ENCODE assay signal across 21 cellular contexts in the genomic region with DNA sequence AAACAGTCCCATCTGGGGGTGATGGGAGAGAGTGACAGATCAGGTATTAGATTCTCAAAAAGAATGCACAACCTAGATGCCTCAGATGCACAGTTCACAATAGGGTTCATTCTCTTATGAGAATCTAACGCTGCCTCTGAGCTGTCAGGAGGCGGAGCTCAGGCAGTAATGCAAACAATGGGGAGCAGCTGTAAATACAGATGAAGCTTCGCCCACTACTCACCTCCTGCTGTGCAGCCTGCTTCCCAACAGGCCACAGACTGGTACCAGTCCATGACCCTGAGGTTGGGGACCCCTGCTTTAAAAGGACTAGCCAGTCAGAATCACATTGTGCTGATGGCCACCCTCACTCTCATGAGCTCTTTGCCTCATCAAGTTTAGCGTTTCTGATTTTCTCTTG.
DNase-seq lines count a peak whose midpoint lies in the region; ATAC-seq and TF ChIP-seq lines count a peak whose summit lies in the region.
"Had no signal": no experiment of that assay in that cellular context is flagged by ENCODE, and none has a peak within 500 bp of the region (broad histone marks: within the 10 kb centered on the region; RNA-seq: fewer than 3 reads in every experiment).

No MANE protein-coding gene starts in this region.

- TF ChIP-seq POLR2A in IMR-90 (IDR thresholded peaks at IDR 0.05; ENCODE audit: low read depth, low read length), result no peak
- no peak for TF ChIP-seq POLR2A in transverse colon (IDR thresholded peaks at IDR 0.05)

- no peak overlapping the region for H2AK9ac ChIP-seq in IMR-90 (replicated peaks; ENCODE audit: low read depth, low read length, poor library complexity)

- no TSS peak for BruUV-seq in IMR-90 (replicated peaks; lab: Mats Ljungman, UMichigan)

- H2BK15ac ChIP-seq in IMR-90 (ENCODE audit: low read depth, low read length), result no peak overlapping the region

- H3K4me1 ChIP-seq in IMR-90 (ENCODE audit: control insufficient read depth, insufficient read depth, low read length) (peaks cover 3% of the 10 kb centered on the region; the same call in 1 of the 2 replicates), endodermal cell (ENCODE audit: control insufficient read depth, insufficient read depth, low read length) (peaks cover 7% of the 10 kb centered on the region), transverse colon (no peaks in the 10 kb centered on the region)
- H3K4me1 ChIP-seq: esophagus squamous epithelium, left ventricle myocardium inferior, suprapubic skin had no signal

- H2AFZ ChIP-seq in IMR-90 (replicated peaks; ENCODE audit: low read length, poor library complexity), result peak overlapping the region; percentile 64

- H3K4me2 ChIP-seq in IMR-90 (ENCODE audit: low read depth, low read length), result no peak overlapping the region

- H3K9me3 Mint-ChIP-seq in endodermal cell (no peaks in the 10 kb centered on the region), osteocyte (ENCODE audit: unreplicated experiment) (no peaks in the 10 kb centered on the region)
- H3K9me3 Mint-ChIP-seq: T-helper 1 cell treated with Interleukin-12 subunit alpha and Interleukin-12 subunit beta and Interleukin-4 antibody, amounts not matched to agents 30 μg/mL and 1 μg/mL, for 36 hours had no signal

- no peak for TF ChIP-seq RAD21 in IMR-90 (IDR thresholded peaks at IDR 0.05; ENCODE audit: low read length)

- no peak overlapping the region for H3K4me3 Mint-ChIP-seq in endodermal cell
- no peak overlapping the region for H3K4me3 Mint-ChIP-seq in osteocyte (ENCODE audit: unreplicated experiment)
- H3K4me3 Mint-ChIP-seq: T-helper 1 cell treated with Interleukin-12 subunit alpha and Interleukin-12 subunit beta and Interleukin-4 antibody, amounts not matched to agents 30 μg/mL and 1 μg/mL, for 36 hours had no signal

- peaks cover 10% of the 10 kb centered on the region for H3K4me1 Mint-ChIP-seq in endodermal cell
- H3K4me1 Mint-ChIP-seq in osteocyte (ENCODE audit: unreplicated experiment), result peaks cover 18% of the 10 kb centered on the region

- peaks cover 3% of the 10 kb centered on the region; the same call in 1 of the 2 replicates for H3K9me1 ChIP-seq in IMR-90 (ENCODE audit: insufficient read depth, low read length)

- H3K23ac ChIP-seq in IMR-90 (ENCODE audit: low read depth, low read length), result no peak overlapping the region

- no peaks in the 10 kb centered on the region for H4K20me1 ChIP-seq in IMR-90 (ENCODE audit: insufficient read depth, low read length)

- H2BK20ac ChIP-seq in IMR-90 (ENCODE audit: low read depth, low read length), result no peak overlapping the region

- no peak overlapping the region for H2BK5ac ChIP-seq in IMR-90 (ENCODE audit: low read depth, low read length, poor library complexity, severe bottlenecking)

- peak; percentile 36 for DNase-seq in COLO668 (lab: John Stamatoyannopoulos, UW; ENCODE audit: unreplicated experiment)
- DNase-seq in IMR-90, result peak; percentile 12
- peak; percentile 84 for DNase-seq in NCI-H748 (lab: John Stamatoyannopoulos, UW; ENCODE audit: unreplicated experiment)
- peak; percentile 66 for DNase-seq in endodermal cell
- no peak for DNase-seq in osteocyte (ENCODE audit: extremely low spot score, unreplicated experiment)
- DNase-seq in transverse colon, result no peak
- DNase-seq in NCI-H1436 (lab: John Stamatoyannopoulos, UW), result no peak
- DNase-seq: activated CD4-positive, alpha-beta T cell treated with anti-CD3 and anti-CD28 coated beads, Interleukin-2, amount 50 U/mL, for 48 hours; activated naive CD4-positive, alpha-beta T cell treated with Interleukin-2 at 50 U/mL for 16 hours; cerebellar nuclear complex; DMS79; effector CD8-positive, alpha-beta T cell; esophagus squamous epithelium; KG1; left ventricle myocardium inferior; NCI-H1048; NCI-H2171 treated with DMSO at 0.1 percent for 48 hours had no signal

- WGBS in IMR-90 (ENCODE audit: extremely low coverage in 2 of 2, insufficient read length in 1 of 2), 2 experiments, result no CpG with 5 or more reads among the region's 4 CpGs
- WGBS in endodermal cell (ENCODE audit: insufficient coverage in 1 of 2, insufficient read length in 1 of 2), 2 experiments, result 40 to 64% methylated on average over 2 to 4 of the region's 4 CpGs
- 52 to 60% methylated on average over 2 to 4 of the region's 4 CpGs for WGBS in transverse colon (ENCODE audit: low coverage in 1 of 2), 2 donors

- TF ChIP-seq EP300 in transverse colon (IDR thresholded peaks at IDR 0.05; ENCODE audit: low read depth), result no peak

- CTCF ChIA-PET in IMR-90 (lab: Yijun Ruan, JAX), result no interaction called here

- no peak overlapping the region for H3K4ac ChIP-seq in IMR-90 (ENCODE audit: low read depth, low read length)

- H3K9me3 ChIP-seq in IMR-90 (ENCODE audit: control insufficient read depth, insufficient read depth, low read length) (no peaks in the 10 kb centered on the region), endodermal cell (ENCODE audit: control insufficient read depth, low read length) (no peaks in the 10 kb centered on the region), transverse colon (no peaks in the 10 kb centered on the region)
- H3K9me3 ChIP-seq: esophagus squamous epithelium, left ventricle myocardium inferior, suprapubic skin had no signal

- H3K27ac ChIP-seq in IMR-90 (ENCODE audit: insufficient read depth, low read length) (no peak overlapping the region), endodermal cell (ENCODE audit: low read depth, low read length) (no peak overlapping the region), transverse colon (no peak overlapping the region)
- H3K27ac ChIP-seq: C4-2B, esophagus squamous epithelium, left ventricle myocardium inferior, suprapubic skin had no signal

- H3K36me3 Mint-ChIP-seq in endodermal cell (ENCODE audit: low read depth) (no peaks in the 10 kb centered on the region), osteocyte (ENCODE audit: unreplicated experiment) (peaks cover 3% of the 10 kb centered on the region)

- POLR2A ChIA-PET in IMR-90 (lab: Charles Lee; ENCODE audit: unreplicated experiment), result no interaction called here

- no peak overlapping the region for H4K91ac ChIP-seq in IMR-90 (ENCODE audit: insufficient read depth, low read depth, low read length)

- H3K27me3 Mint-ChIP-seq in endodermal cell (ENCODE audit: insufficient read depth) (no peaks in the 10 kb centered on the region), osteocyte (ENCODE audit: unreplicated experiment) (no peaks in the 10 kb centered on the region)

- H3K14ac ChIP-seq in IMR-90 (replicated peaks; ENCODE audit: low read depth, low read length), result no peak overlapping the region; the same call in 1 of the 2 replicates

- no peak overlapping the region for H4K5ac ChIP-seq in IMR-90 (ENCODE audit: low read depth, low read length)

- no peak overlapping the region for H3K56ac ChIP-seq in IMR-90 (ENCODE audit: extremely low read depth, insufficient read depth, low read length)

- no peak overlapping the region for H4K8ac ChIP-seq in IMR-90 (ENCODE audit: low read depth in 2 of 2, low read length in 2 of 2)

- H3K79me1 ChIP-seq in IMR-90 (ENCODE audit: low read depth in 1 of 2, low read length in 2 of 2), result no peaks in the 10 kb centered on the region

- no peak overlapping the region for H3K27ac Mint-ChIP-seq in endodermal cell
- no peak overlapping the region for H3K27ac Mint-ChIP-seq in osteocyte (ENCODE audit: unreplicated experiment)
- H3K27ac Mint-ChIP-seq: T-helper 1 cell treated with Interleukin-12 subunit alpha and Interleukin-12 subunit beta and Interleukin-4 antibody, amounts not matched to agents 30 μg/mL and 1 μg/mL, for 36 hours had no signal

- no peak overlapping the region for H3K18ac ChIP-seq in IMR-90 (ENCODE audit: low read depth, low read length)

- ATAC-seq in IMR-90 (ENCODE audit: low read depth), result peak; percentile 54
- ATAC-seq in GM21390 (IDR thresholded peaks at IDR 0.05; ENCODE audit: unreplicated experiment), result no peak

- intact Hi-C loops in IMR-90 (cut with micrococcal nuclease) (no loop called here), transverse colon (cut with DNase I; ENCODE audit: low total_unique reads) (no loop called here)

- no peak overlapping the region for H3K9ac ChIP-seq in IMR-90 (ENCODE audit: low read depth, low read length)
- H3K9ac ChIP-seq in endodermal cell (ENCODE audit: extremely low read depth, low read length, poor library complexity, severe bottlenecking), result no peak overlapping the region

- TF ChIP-seq CTCF in IMR-90 (conservative IDR thresholded peaks at IDR 0.05; ENCODE audit: low read depth, low read length), result no peak
- TF ChIP-seq CTCF in endodermal cell (conservative IDR thresholded peaks at IDR 0.05), result no peak
- no peak for TF ChIP-seq CTCF in osteocyte (IDR thresholded peaks at IDR 0.05)
- TF ChIP-seq CTCF in transverse colon (IDR thresholded peaks at IDR 0.05), result no peak

- H3K36me3 ChIP-seq in IMR-90 (ENCODE audit: control insufficient read depth, insufficient read depth, low read length), result no peaks in the 10 kb centered on the region
- no peaks in the 10 kb centered on the region for H3K36me3 ChIP-seq in endodermal cell (ENCODE audit: control insufficient read depth, insufficient read depth, low read length)
- H3K36me3 ChIP-seq in transverse colon, result no peaks in the 10 kb centered on the region
- H3K36me3 ChIP-seq: esophagus squamous epithelium, left ventricle myocardium inferior, suprapubic skin had no signal

- no peak overlapping the region for H3K4me3 ChIP-seq in IMR-90 (ENCODE audit: insufficient read depth, low read depth, low read length)
- no peak overlapping the region for H3K4me3 ChIP-seq in endodermal cell (ENCODE audit: low read length)
- no peak overlapping the region for H3K4me3 ChIP-seq in transverse colon
- H3K4me3 ChIP-seq: esophagus squamous epithelium, left ventricle myocardium inferior, suprapubic skin had no signal

- H2BK120ac ChIP-seq in IMR-90 (ENCODE audit: low read depth, low read length), result no peak overlapping the region

- no peaks in the 10 kb centered on the region for H3K27me3 ChIP-seq in IMR-90 (ENCODE audit: control insufficient read depth, insufficient read depth, low read length)
- no peaks in the 10 kb centered on the region for H3K27me3 ChIP-seq in endodermal cell (ENCODE audit: control insufficient read depth, insufficient read depth, low read length, poor library complexity, severe bottlenecking)
- H3K27me3 ChIP-seq in transverse colon, result no peaks in the 10 kb centered on the region
- H3K27me3 ChIP-seq: esophagus squamous epithelium, suprapubic skin had no signal

- dilution Hi-C loops in IMR-90 (cut with HindIII; ENCODE audit: low sequenced_read_pairs, unreplicated experiment), result no loop called here

- no peak overlapping the region for H2AK5ac ChIP-seq in IMR-90 (ENCODE audit: low read depth, low read length)

- in situ Hi-C loops in IMR-90 (cut with MboI; ENCODE audit: low sequenced_read_pairs), result no loop called here
- in situ Hi-C loops in transverse colon (cut with MboI; ENCODE audit: low pct_ligation_motif_present in 1 of 4, low pct_unique_long_range_greater_than_20kb in 1 of 4, low sequenced_read_pairs in 3 of 4), result no loop called here

TF ChIP-seq in IMR-90, 13 proteins besides CTCF, POLR2A, EP300 and RAD21 (continues in another document):
- no peak for TF ChIP-seq MAFK (IDR thresholded peaks at IDR 0.05; ENCODE audit: low read depth, low read length)

Comparison
In these comparisons a context has a peak if more than half of its experiments do, and no peak if none do; other contexts are left out.
1. DNase-seq: peak in COLO668 (single experiment), IMR-90 (single experiment), NCI-H748 (single experiment) and endodermal cell (single experiment); none in osteocyte (single experiment), transverse colon (single experiment) and NCI-H1436 (single experiment).